ENCODE assay signal across 12 cellular contexts in the genomic region with DNA sequence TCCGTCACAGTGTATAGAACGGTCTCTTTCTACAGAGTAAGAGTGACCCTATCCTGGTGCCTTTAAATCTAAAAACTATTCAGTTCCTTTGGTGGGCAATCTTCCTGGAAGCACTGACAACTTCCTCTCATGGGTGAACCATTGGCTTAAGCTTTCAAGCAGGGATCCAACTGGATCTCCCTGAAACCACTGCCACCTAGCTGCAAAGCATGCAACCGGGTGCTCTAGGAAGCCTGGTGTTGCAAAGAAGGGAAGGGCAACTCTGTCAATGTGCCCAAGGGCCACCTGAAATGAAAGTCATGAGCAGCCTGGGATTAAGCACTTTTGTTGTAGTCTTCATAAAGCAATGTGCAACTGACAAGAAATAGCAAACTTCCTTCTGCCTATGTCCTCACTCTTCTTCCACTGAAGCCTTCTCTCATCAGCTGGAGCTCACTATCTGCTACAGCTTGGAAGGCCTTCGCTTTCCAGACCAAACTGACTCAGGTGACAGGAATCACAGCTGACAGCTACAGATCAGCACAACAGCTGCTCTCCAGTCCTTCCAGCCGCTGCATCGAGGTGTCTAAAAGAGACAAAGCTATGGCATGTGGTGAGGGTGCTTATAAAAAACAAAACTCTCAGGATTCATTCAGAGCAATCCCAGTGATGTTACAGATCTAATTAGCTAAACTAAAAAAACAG. TPM values are rescaled to one million over a fixed set of nuclear protein-coding genes. Genes with fewer than 3 reads are reported as not detected.
DNase-seq lines count a peak whose midpoint lies in the region; ATAC-seq, FAIRE-seq and TF ChIP-seq lines count a peak whose summit lies in the region.
"Had no signal": no experiment of that assay in that cellular context is flagged by ENCODE, and none has a peak within 500 bp of the region (broad histone marks: within the 10 kb centered on the region; RNA-seq: fewer than 3 reads in every experiment).

No MANE protein-coding gene starts in this region.

- FAIRE-seq in astrocyte (lab: Jason Lieb, UNC), result no peak
- FAIRE-seq: G401.6 had no signal

- WGBS in iPS DF 6.9 (ENCODE audit: insufficient coverage, insufficient read length), result no CpG with 5 or more reads among the region's 6 CpGs

- H3K27me3 ChIP-seq in H7 (ENCODE audit: control insufficient read depth, insufficient read depth, low read length) (no peaks in the 10 kb centered on the region), astrocyte (ENCODE audit: insufficient read depth, low read length) (no peaks in the 10 kb centered on the region), iPS DF 6.9 (ENCODE audit: control insufficient read depth, insufficient read depth, low read length) (no peaks in the 10 kb centered on the region)

- no peak overlapping the region for H2AFZ ChIP-seq in astrocyte (ENCODE audit: low read depth, low read length)

- H3K4me3 Mint-ChIP-seq in astrocyte (ENCODE audit: unreplicated experiment), result no peak overlapping the region
- H3K4me3 Mint-ChIP-seq: naive thymus-derived CD4-positive, alpha-beta T cell had no signal

- H3K4me3 ChIP-seq in H7 (ENCODE audit: insufficient read depth, low read depth, low read length) (no peak overlapping the region), astrocyte (ENCODE audit: insufficient read depth, low read depth, low read length) (no peak overlapping the region), iPS DF 6.9 (ENCODE audit: low read length) (no peak overlapping the region)

- H3K4me1 ChIP-seq in astrocyte (ENCODE audit: insufficient read depth, low read length) (peaks cover 7% of the 10 kb centered on the region), iPS DF 6.9 (ENCODE audit: control insufficient read depth, insufficient read depth, low read length) (no peaks in the 10 kb centered on the region)

- no peaks in the 10 kb centered on the region for H3K79me2 ChIP-seq in astrocyte (ENCODE audit: insufficient read depth, low read length)

- TF ChIP-seq CTCF in astrocyte (IDR thresholded peaks at IDR 0.05; ENCODE audit: insufficient read depth, low read depth, low read length), result no peak

- DNase-seq in ACHN, result peak; percentile 23
- DNase-seq in H7, result peak; percentile 52
- no peak for DNase-seq in astrocyte (ENCODE audit: low read depth)
- DNase-seq in iPS DF 6.9 (ENCODE audit: low read depth, low spot score), result peak; percentile 22
- DNase-seq in GM03348 (ENCODE audit: low spot score), result no peak
- DNase-seq in cerebellar nuclear complex (lab: John Stamatoyannopoulos, UW), result no peak
- DNase-seq in putamen (ENCODE audit: low spot score), result no peak
- DNase-seq: SHP77 treated with DMSO at 0.1 percent for 48 hours; stimulated activated naive CD8-positive, alpha-beta T cell treated with anti-CD3 and anti-CD28 coated beads, Interleukin-15, Interleukin-2, amounts not matched to agents 100 U/mL and 50 U/mL, for 24 hours had no signal

- H3K9ac ChIP-seq in astrocyte (ENCODE audit: low read length), result no peak overlapping the region

- ATAC-seq in GM21737 (IDR thresholded peaks at IDR 0.05; ENCODE audit: unreplicated experiment), result no peak
- ATAC-seq: naive thymus-derived CD4-positive, alpha-beta T cell; stimulated activated naive CD8-positive, alpha-beta T cell treated with anti-CD3 and anti-CD28 coated beads, Interleukin-15, Interleukin-2, amounts not matched to agents 100 U/mL and 50 U/mL, for 24 hours had no signal

- H3K9me3 Mint-ChIP-seq in astrocyte (ENCODE audit: unreplicated experiment), result no peaks in the 10 kb centered on the region
- H3K9me3 Mint-ChIP-seq: naive thymus-derived CD4-positive, alpha-beta T cell had no signal

- H3K4me2 ChIP-seq in astrocyte (ENCODE audit: low read length), result no peak overlapping the region

- H3K4me1 Mint-ChIP-seq in astrocyte (ENCODE audit: low read depth, unreplicated experiment), result peaks cover 10% of the 10 kb centered on the region

- H4K20me1 ChIP-seq in astrocyte (ENCODE audit: insufficient read depth, low read length), result no peaks in the 10 kb centered on the region

- H3K27ac Mint-ChIP-seq in astrocyte (ENCODE audit: unreplicated experiment), result peak overlapping the region; percentile 58

- H3K27ac ChIP-seq in astrocyte (ENCODE audit: low read depth, low read length) (no peak overlapping the region), iPS DF 6.9 (ENCODE audit: low read length) (no peak overlapping the region)

- in situ Hi-C loops in ACHN (cut with HindIII; ENCODE audit: low pct_ligation_motif_present, low pct_unique_long_range_greater_than_20kb, low sequenced_read_pairs), result no loop called here

- no peaks in the 10 kb centered on the region for H3K27me3 Mint-ChIP-seq in astrocyte (ENCODE audit: low read depth, unreplicated experiment)
- H3K27me3 Mint-ChIP-seq: naive thymus-derived CD4-positive, alpha-beta T cell had no signal

- no peaks in the 10 kb centered on the region for H3K36me3 ChIP-seq in H7 (replicated peaks; ENCODE audit: control insufficient read depth, insufficient read depth, low read length)
- peaks cover 17% of the 10 kb centered on the region for H3K36me3 ChIP-seq in astrocyte (ENCODE audit: insufficient read depth, low read length)
- H3K36me3 ChIP-seq in iPS DF 6.9 (ENCODE audit: control insufficient read depth, insufficient read depth, low read length), result no peaks in the 10 kb centered on the region

- no peaks in the 10 kb centered on the region for H3K9me3 ChIP-seq in astrocyte (ENCODE audit: insufficient read depth, low read depth, low read length)
- H3K9me3 ChIP-seq in iPS DF 6.9 (ENCODE audit: control insufficient read depth, insufficient read depth, low read length), result no peaks in the 10 kb centered on the region

- H3K36me3 Mint-ChIP-seq in astrocyte (ENCODE audit: low read depth, unreplicated experiment), result peaks cover 37% of the 10 kb centered on the region

RNA-seq across cellular contexts. Expression of a gene that starts 46.1 kb away (rescaled TPM):
- total RNA-seq in H7 (2014; rRNA removed; shearing (Covaris generic)), result 7.8 and 8.6 TPM in 2 replicates
- 51.4 and 55.0 TPM in 2 replicates for total RNA-seq in astrocyte

RNA-seq across cellular contexts. Expression of a gene that starts 55.9 kb away (rescaled TPM):
- 5.6 and 7.9 TPM in 2 replicates for total RNA-seq in H7 (2014; rRNA removed; shearing (Covaris generic))
- total RNA-seq in astrocyte, result 11.0 and 11.8 TPM in 2 replicates

Comparison
In these comparisons a context has a peak if more than half of its experiments do, and no peak if none do; other contexts are left out.
1. DNase-seq: peak in ACHN (single experiment), H7 (single experiment) and iPS DF 6.9 (single experiment); none in astrocyte (single experiment), GM03348 (single experiment), cerebellar nuclear complex (0 of 2) and putamen (single experiment).